ENCODE assay signal across 8 cellular contexts in the genomic region with DNA sequence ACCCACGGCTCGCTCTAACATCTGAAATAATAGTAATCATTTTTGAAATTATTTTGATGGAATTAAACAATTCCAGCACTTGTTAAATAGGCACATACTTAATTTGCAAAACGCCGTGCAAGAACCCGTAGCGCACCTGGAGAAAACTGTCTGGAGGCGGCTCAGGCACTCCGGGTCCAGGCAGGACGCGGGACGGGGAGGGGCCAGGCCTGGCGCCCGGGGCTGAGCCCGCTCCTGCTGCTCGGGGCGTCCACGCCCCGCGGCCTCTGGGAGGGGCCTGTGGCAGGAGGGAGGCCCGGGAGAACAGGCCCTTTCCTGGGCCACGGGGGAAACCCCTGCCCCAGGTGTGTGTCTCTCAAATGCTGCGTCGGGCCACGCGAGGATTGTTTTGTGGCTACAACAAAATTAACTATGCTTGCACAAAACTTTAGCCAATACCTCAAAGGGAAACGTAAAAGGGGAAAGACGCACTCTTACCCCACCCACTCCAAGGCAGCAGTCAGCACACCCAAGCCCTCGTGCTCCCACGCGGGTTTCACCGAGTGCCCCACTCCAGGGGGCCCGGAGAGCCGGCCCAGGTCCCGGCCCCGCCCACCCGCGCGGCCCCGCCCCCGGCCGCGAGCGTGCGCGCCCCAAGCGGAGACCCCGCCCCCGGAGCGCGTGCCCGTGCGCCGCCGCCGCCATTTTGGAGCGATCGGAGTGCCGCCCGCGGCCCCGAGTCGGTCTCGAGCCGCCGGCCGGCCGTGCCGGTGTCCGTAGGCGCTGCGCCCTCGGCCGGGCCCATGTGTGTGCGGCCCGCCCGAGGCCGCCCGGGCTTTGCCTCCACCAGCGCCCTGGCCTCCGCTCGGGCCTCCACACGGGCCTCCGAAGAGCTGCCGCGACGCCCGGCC. TPM values are rescaled to one million over a fixed set of nuclear protein-coding genes. Genes with fewer than 3 reads are reported as not detected.
DNase-seq lines count a peak whose midpoint lies in the region; ATAC-seq lines count a peak whose summit lies in the region.

A gene with protein sequence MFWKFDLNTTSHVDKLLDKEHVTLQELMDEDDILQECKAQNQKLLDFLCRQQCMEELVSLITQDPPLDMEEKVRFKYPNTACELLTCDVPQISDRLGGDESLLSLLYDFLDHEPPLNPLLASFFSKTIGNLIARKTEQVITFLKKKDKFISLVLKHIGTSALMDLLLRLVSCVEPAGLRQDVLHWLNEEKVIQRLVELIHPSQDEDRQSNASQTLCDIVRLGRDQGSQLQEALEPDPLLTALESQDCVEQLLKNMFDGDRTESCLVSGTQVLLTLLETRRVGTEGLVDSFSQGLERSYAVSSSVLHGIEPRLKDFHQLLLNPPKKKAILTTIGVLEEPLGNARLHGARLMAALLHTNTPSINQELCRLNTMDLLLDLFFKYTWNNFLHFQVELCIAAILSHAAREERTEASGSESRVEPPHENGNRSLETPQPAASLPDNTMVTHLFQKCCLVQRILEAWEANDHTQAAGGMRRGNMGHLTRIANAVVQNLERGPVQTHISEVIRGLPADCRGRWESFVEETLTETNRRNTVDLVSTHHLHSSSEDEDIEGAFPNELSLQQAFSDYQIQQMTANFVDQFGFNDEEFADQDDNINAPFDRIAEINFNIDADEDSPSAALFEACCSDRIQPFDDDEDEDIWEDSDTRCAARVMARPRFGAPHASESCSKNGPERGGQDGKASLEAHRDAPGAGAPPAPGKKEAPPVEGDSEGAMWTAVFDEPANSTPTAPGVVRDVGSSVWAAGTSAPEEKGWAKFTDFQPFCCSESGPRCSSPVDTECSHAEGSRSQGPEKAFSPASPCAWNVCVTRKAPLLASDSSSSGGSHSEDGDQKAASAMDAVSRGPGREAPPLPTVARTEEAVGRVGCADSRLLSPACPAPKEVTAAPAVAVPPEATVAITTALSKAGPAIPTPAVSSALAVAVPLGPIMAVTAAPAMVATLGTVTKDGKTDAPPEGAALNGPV (plus strand): TSS at position 677 of the 890 bp plus-strand sequence. CDS start 50,582 bp downstream, outside the sequence.

- ATAC-seq in HG02970 (IDR thresholded peaks at IDR 0.05; ENCODE audit: low FRiP score, unreplicated experiment) = peak; percentile 73

- DNase-seq in NK-92 treated with Interleukin-12 subunit alpha and Interleukin-12 subunit beta, amount 100 ng/mL, for 24 hours (lab: John Stamatoyannopoulos, UW) = peak; percentile 61
- DNase-seq in NK-92 (lab: John Stamatoyannopoulos, UW; ENCODE audit: unreplicated experiment) = no peak
- peak; percentile 53 for DNase-seq in NCI-H460 (ENCODE audit: extremely low read depth, low read depth)
- DNase-seq in activated CD8-positive, alpha-beta memory T cell treated with anti-CD3 and anti-CD28 coated beads for 1 hour (ENCODE audit: extremely low read depth in 1 of 2, low read depth in 1 of 2) = peak; percentile 55 to 88
- DNase-seq in effector CD8-positive, alpha-beta T cell (lab: John Stamatoyannopoulos, UW) = peak; percentile 84
- DNase-seq in medulla oblongata (ENCODE audit: extremely low spot score) = peak; percentile 70
- peak; percentile 77 for DNase-seq in stimulated activated CD8-positive, alpha-beta memory T cell treated with anti-CD3 and anti-CD28 coated beads, Interleukin-12 subunit alpha, Interleukin-12 subunit beta, amount 100 ng/mL, for 1 hour (ENCODE audit: low read depth)

RNA-seq across cellular contexts. Expression of the gene that starts here (rescaled TPM):
- total RNA-seq in NCI-H460 (2014; rRNA removed; shearing (Covaris generic)) = 23.6 and 24.5 TPM in 2 replicates
- 90.5 and 92.7 TPM in 2 replicates for polyA plus RNA-seq in NCI-H460 (2014; cell fraction: nucleus; rRNA removed)
